8 cellular contexts compared by ENCODE assay signal in the genomic region with DNA sequence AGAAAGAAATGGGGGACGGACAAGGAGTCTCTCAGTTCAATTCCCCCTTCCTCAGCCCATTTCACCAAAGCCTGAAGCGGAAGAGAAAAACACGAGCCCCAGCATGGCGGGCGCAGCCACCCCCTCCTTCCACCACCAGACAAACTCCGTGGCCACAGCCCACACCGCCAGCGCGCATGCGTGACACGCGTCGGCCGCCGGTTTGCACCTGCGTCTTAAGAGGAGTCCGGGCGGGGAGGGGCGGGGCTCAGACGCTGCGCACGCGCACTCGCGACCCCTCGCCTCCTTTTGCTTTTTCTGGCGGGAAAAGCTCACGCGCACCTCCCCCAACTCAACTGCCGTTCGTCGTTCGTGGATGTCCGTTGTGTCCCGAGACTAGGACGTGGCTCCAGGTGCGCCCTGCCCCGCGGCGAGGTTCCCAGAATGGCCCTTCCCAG.
DNase-seq lines count a peak whose midpoint lies in the region.

A gene with protein sequence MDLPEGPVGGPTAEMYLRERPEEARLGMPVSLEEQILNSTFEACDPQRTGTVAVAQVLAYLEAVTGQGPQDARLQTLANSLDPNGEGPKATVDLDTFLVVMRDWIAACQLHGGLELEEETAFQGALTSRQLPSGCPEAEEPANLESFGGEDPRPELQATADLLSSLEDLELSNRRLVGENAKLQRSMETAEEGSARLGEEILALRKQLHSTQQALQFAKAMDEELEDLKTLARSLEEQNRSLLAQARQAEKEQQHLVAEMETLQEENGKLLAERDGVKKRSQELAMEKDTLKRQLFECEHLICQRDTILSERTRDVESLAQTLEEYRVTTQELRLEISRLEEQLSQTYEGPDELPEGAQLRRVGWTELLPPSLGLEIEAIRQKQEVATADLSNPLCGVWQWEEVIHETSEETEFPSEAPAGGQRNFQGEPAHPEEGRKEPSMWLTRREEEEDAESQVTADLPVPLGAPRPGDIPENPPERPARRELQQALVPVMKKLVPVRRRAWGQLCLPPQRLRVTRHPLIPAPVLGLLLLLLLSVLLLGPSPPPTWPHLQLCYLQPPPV (plus strand): TSS at position 314 of the 437 bp plus-strand sequence. CDS start 2,635 bp downstream, outside the sequence.

- DNase-seq in EL (peak; percentile 15), NCI-H774 (lab: John Stamatoyannopoulos, UW) (peak; percentile 29), activated T-cell treated with anti-CD3 and anti-CD28 coated beads for 48 hours (ENCODE audit: low read depth) (peak; percentile 88), globus pallidus (ENCODE audit: low spot score) (peak; percentile 46), NCI-H1048 (lab: John Stamatoyannopoulos, UW) (no peak), NCI-H1436 (lab: John Stamatoyannopoulos, UW) (no peak), RKO (ENCODE audit: low spot score) (no peak)
- DNase-seq in stimulated activated CD4-positive, alpha-beta T cell treated with anti-CD3 and anti-CD28 coated beads, Interleukin-15, amount 100 ng/mL, for 24 hours: peak; percentile 92

Comparison
In these comparisons a context has a peak if more than half of its experiments do, and no peak if none do; other contexts are left out.
1. DNase-seq: peak in EL (single experiment), NCI-H774 (single experiment), activated T-cell treated with anti-CD3 and anti-CD28 coated beads for 48 hours (single experiment), globus pallidus (single experiment) and stimulated activated CD4-positive, alpha-beta T cell treated with anti-CD3 and anti-CD28 coated beads, Interleukin-15, amount 100 ng/mL, for 24 hours (single experiment); none in NCI-H1048 (single experiment), NCI-H1436 (single experiment) and RKO (single experiment).